Comparison of ENCODE assay signal across 18 cellular contexts in genomic region chr5:168680395-168680794, GRCh38.
DNase-seq lines count a peak whose midpoint lies in the region; TF ChIP-seq lines count a peak whose summit lies in the region.
"Had no signal": no experiment of that assay in that cellular context is flagged by ENCODE, and none has a peak within 500 bp of the region (broad histone marks: within the 10 kb centered on the region; RNA-seq: fewer than 3 reads in every experiment).

No MANE protein-coding gene starts in this region.

- H4K8ac ChIP-seq in H9 (replicated peaks; ENCODE audit: insufficient read length, low read depth, low read length): no peak overlapping the region
- H4K8ac ChIP-seq in mesenchymal stem cell (ENCODE audit: low read length): peak overlapping the region; percentile 31

- H3K36me3 Mint-ChIP-seq in H9 (ENCODE audit: insufficient read depth in 1 of 3, low read depth in 3 of 3): no peaks in the 10 kb centered on the region
- H3K36me3 Mint-ChIP-seq in activated CD4-positive, alpha-beta T cell treated with anti-CD3 and anti-CD28 coated beads, Interleukin-2, amount 10 ng/mL, durations not matched to agents 24 days and 14 days (ENCODE audit: low read depth): no peaks in the 10 kb centered on the region

- H3K4me1 Mint-ChIP-seq in H9: 0 out of 4 replicates have a peak, but pooled peaks cover 2 to 3% of the 10 kb centered on the region in 2 experiments
- peaks cover 11% of the 10 kb centered on the region for H3K4me1 Mint-ChIP-seq in activated CD4-positive, alpha-beta T cell treated with anti-CD3 and anti-CD28 coated beads, Interleukin-2, amount 10 ng/mL, durations not matched to agents 24 days and 14 days

- H3K27me3 Mint-ChIP-seq in H9 (ENCODE audit: low read depth): peaks cover 5% of the 10 kb centered on the region
- no peaks in the 10 kb centered on the region for H3K27me3 Mint-ChIP-seq in activated CD4-positive, alpha-beta T cell treated with anti-CD3 and anti-CD28 coated beads, Interleukin-2, amount 10 ng/mL, durations not matched to agents 24 days and 14 days

- H3K27ac ChIP-seq in H9 (ENCODE audit: insufficient read length, low read depth, low read length) (no peak overlapping the region), mesenchymal stem cell (ENCODE audit: low read length, poor library complexity, severe bottlenecking) (no peak overlapping the region), vagina (no peak overlapping the region)
- H3K27ac ChIP-seq: C4-2B, HL-60, KMS-11 had no signal

- H4K5ac ChIP-seq in H9 (ENCODE audit: insufficient read length, low read depth, low read length): no peak overlapping the region

- H3K36me3 ChIP-seq in mesenchymal stem cell (ENCODE audit: control insufficient read depth in 1 of 2, insufficient read depth in 2 of 2, low read depth in 1 of 2, low read length in 2 of 2) (peaks cover 0 to 38% of the 10 kb centered on the region in 2 experiments), vagina (no peaks in the 10 kb centered on the region)

- H3K4me3 Mint-ChIP-seq in H9: no peak overlapping the region
- no peak overlapping the region for H3K4me3 Mint-ChIP-seq in activated CD4-positive, alpha-beta T cell treated with anti-CD3 and anti-CD28 coated beads, Interleukin-2, amount 10 ng/mL, durations not matched to agents 24 days and 14 days
- H3K4me3 Mint-ChIP-seq: HFFc6 had no signal

- H2BK5ac ChIP-seq in H9 (ENCODE audit: insufficient read length, low read length) (no peak overlapping the region), mesenchymal stem cell (ENCODE audit: low read depth, low read length, poor library complexity, severe bottlenecking) (no peak overlapping the region)

- H3K4me1 ChIP-seq in H9 (ENCODE audit: insufficient read depth, low read length) (no peaks in the 10 kb centered on the region; the same call in 1 of the 2 replicates), mesenchymal stem cell (ENCODE audit: control insufficient read depth, insufficient read depth, low read depth, low read length) (peaks cover 5% of the 10 kb centered on the region), vagina (peaks cover 10% of the 10 kb centered on the region)

- H3K79me1 ChIP-seq in H9 (ENCODE audit: insufficient read depth, low read depth, low read length, poor library complexity, severe bottlenecking) (no peaks in the 10 kb centered on the region), mesenchymal stem cell (replicated peaks; ENCODE audit: low read length, poor library complexity, severe bottlenecking) (no peaks in the 10 kb centered on the region)

- in situ Hi-C loops in G401 (cut with HindIII; ENCODE audit: low sequenced_read_pairs): no loop called here

- H3K79me2 ChIP-seq in H9 (ENCODE audit: insufficient read depth, low read length): no peaks in the 10 kb centered on the region

- H3K56ac ChIP-seq in H9 (ENCODE audit: insufficient read length, low read depth, low read length): no peak overlapping the region

- no peaks in the 10 kb centered on the region for H3K9me3 Mint-ChIP-seq in H9
- no peaks in the 10 kb centered on the region for H3K9me3 Mint-ChIP-seq in activated CD4-positive, alpha-beta T cell treated with anti-CD3 and anti-CD28 coated beads, Interleukin-2, amount 10 ng/mL, durations not matched to agents 24 days and 14 days
- H3K9me3 Mint-ChIP-seq: HFFc6 had no signal

- H3K27ac Mint-ChIP-seq in H9: no peak overlapping the region
- no peak overlapping the region for H3K27ac Mint-ChIP-seq in activated CD4-positive, alpha-beta T cell treated with anti-CD3 and anti-CD28 coated beads, Interleukin-2, amount 10 ng/mL, durations not matched to agents 24 days and 14 days
- H3K27ac Mint-ChIP-seq: HFFc6 had no signal

- H3K9me3 ChIP-seq in H9 (ENCODE audit: control insufficient read depth, low read depth, low read length): no peaks in the 10 kb centered on the region
- H3K9me3 ChIP-seq in mesenchymal stem cell (ENCODE audit: control insufficient read depth, low read length): no peaks in the 10 kb centered on the region
- no peaks in the 10 kb centered on the region for H3K9me3 ChIP-seq in vagina

- peak overlapping the region; percentile 15 for H2BK20ac ChIP-seq in H9 (ENCODE audit: low read depth, low read length, poor library complexity, severe bottlenecking)

- H2BK15ac ChIP-seq in H9 (ENCODE audit: low read depth, low read length) (no peak overlapping the region), mesenchymal stem cell (ENCODE audit: low read depth, poor library complexity, severe bottlenecking) (no peak overlapping the region)

- peak; percentile 85 for DNase-seq in G401 (ENCODE audit: low spot score)
- no peak for DNase-seq in H9
- peak; percentile 78 for DNase-seq in cerebellar cortex (ENCODE audit: low spot score)
- DNase-seq in mesenchymal stem cell: no peak
- DNase-seq in activated CD4-positive, alpha-beta T cell treated with anti-CD3 and anti-CD28 coated beads, Interleukin-2, amount 10 ng/mL, durations not matched to agents 24 days and 14 days: no peak
- DNase-seq in hypothalamus (lab: John Stamatoyannopoulos, UW): no peak
- DNase-seq in vagina (ENCODE audit: extremely low spot score in 2 of 2): no peak
- DNase-seq: AML-193, DMS79 treated with DMSO at 0.1 percent for 48 hours, HFFc6, MV-4-11, NCI-H187, NCI-H2107, NCI-H510A, NCI-H748 treated with DMSO at 0.1 percent for 48 hours had no signal

- H3K4ac ChIP-seq in H9 (ENCODE audit: low read depth, low read length) (no peak overlapping the region), mesenchymal stem cell (ENCODE audit: low read depth in 1 of 2, low read length in 2 of 2) (no peak overlapping the region)

- no peak for TF ChIP-seq POLR2A in vagina (IDR thresholded peaks at IDR 0.05)

- H2BK12ac ChIP-seq in H9 (ENCODE audit: insufficient read length, low read depth, low read length) (no peak overlapping the region), mesenchymal stem cell (ENCODE audit: low read length in 2 of 2) (no peak overlapping the region)

- no peak overlapping the region for H4K91ac ChIP-seq in H9 (ENCODE audit: insufficient read length, low read depth, low read length)
- peak overlapping the region; percentile 60 for H4K91ac ChIP-seq in mesenchymal stem cell (ENCODE audit: low read length)

- no peak overlapping the region for H3T11ph ChIP-seq in H9 (ENCODE audit: low read length)

- no peak overlapping the region for H3K9ac ChIP-seq in H9 (ENCODE audit: extremely low read depth, insufficient read length, low read length)
- peak overlapping the region; percentile 8 for H3K9ac ChIP-seq in mesenchymal stem cell (ENCODE audit: low read length)
- H3K9ac ChIP-seq: KMS-11 had no signal

- intact Hi-C loops in activated CD4-positive, alpha-beta T cell treated with anti-CD3 and anti-CD28 coated beads, Interleukin-2, amount 10 ng/mL, durations not matched to agents 24 days and 14 days (cut with micrococcal nuclease): loop anchor here (5.0 to 10.0 kb wide), 3 partner anchors 267 to 994 kb away; no protein-coding TSS in a partner anchor
- intact Hi-C loops in vagina (cut with DNase I): no loop called here

- H3K23ac ChIP-seq in H9 (ENCODE audit: insufficient read length, low read depth, low read length) (no peak overlapping the region), mesenchymal stem cell (ENCODE audit: low read length in 2 of 2) (no peak overlapping the region)

- H3K27me3 ChIP-seq in H9 (ENCODE audit: insufficient read depth, low read length) (no peaks in the 10 kb centered on the region), mesenchymal stem cell (ENCODE audit: control insufficient read depth in 1 of 2, insufficient read depth in 1 of 2, low read length in 2 of 2) (peaks cover 0 to 9% of the 10 kb centered on the region in 2 experiments), vagina (no peaks in the 10 kb centered on the region)

- H3K4me3 ChIP-seq in mesenchymal stem cell (ENCODE audit: insufficient read depth in 1 of 2, low read depth in 1 of 2, low read length in 2 of 2): no peak overlapping the region
- no peak overlapping the region for H3K4me3 ChIP-seq in vagina

- peaks cover 4% of the 10 kb centered on the region for H3K23me2 ChIP-seq in H9 (ENCODE audit: insufficient read length, low read depth, low read length, poor library complexity, severe bottlenecking)

- no peaks in the 10 kb centered on the region for H4K20me1 ChIP-seq in H9 (ENCODE audit: control insufficient read depth, insufficient read depth, insufficient read length)

- H2AFZ ChIP-seq in H9 (ENCODE audit: low read length) (no peak overlapping the region), mesenchymal stem cell (ENCODE audit: low read depth, low read length) (no peak overlapping the region)

- H3K18ac ChIP-seq in H9 (ENCODE audit: insufficient read length, low read depth, low read length): no peak overlapping the region
- H3K18ac ChIP-seq in mesenchymal stem cell (ENCODE audit: low read depth in 1 of 2, low read length in 2 of 2): no peak overlapping the region

- H2BK120ac ChIP-seq in H9 (ENCODE audit: low read depth, low read length, poor library complexity, severe bottlenecking): no peak overlapping the region
- H2BK120ac ChIP-seq in mesenchymal stem cell (ENCODE audit: low read depth, low read length): no peak overlapping the region

- H3K4me2 ChIP-seq in H9 (ENCODE audit: insufficient read depth, insufficient read length, low read length) (no peak overlapping the region), mesenchymal stem cell (ENCODE audit: low read length, poor library complexity, severe bottlenecking) (no peak overlapping the region)
- H3K4me2 ChIP-seq: KMS-11 had no signal

- TF ChIP-seq CTCF in H9 (conservative IDR thresholded peaks at IDR 0.05): no peak
- no peak for TF ChIP-seq CTCF in vagina (IDR thresholded peaks at IDR 0.05)

- H3K14ac ChIP-seq in H9 (ENCODE audit: insufficient read depth, low read length) (no peak overlapping the region; the same call in 1 of the 2 replicates), mesenchymal stem cell (ENCODE audit: low read length in 2 of 2) (no peak overlapping the region)

- no peak overlapping the region for H2AK5ac ChIP-seq in H9 (ENCODE audit: insufficient read length, low read length)
- no peak overlapping the region for H2AK5ac ChIP-seq in mesenchymal stem cell (ENCODE audit: low read length, severe bottlenecking)

- WGBS in H9 (ENCODE audit: extremely low coverage, insufficient read length, low lambda C conversion rate): no CpG with 5 or more reads among the region's 2 CpGs
- 71% methylated on average over 2 of the region's 2 CpGs for WGBS in mesenchymal stem cell

Comparison
In these comparisons a context has a peak if more than half of its experiments do, and no peak if none do; other contexts are left out.
1. DNase-seq: peak in G401 (single experiment) and cerebellar cortex (single experiment); none in H9 (single experiment), mesenchymal stem cell (single experiment), activated CD4-positive, alpha-beta T cell treated with anti-CD3 and anti-CD28 coated beads, Interleukin-2, amount 10 ng/mL, durations not matched to agents 24 days and 14 days (single experiment), hypothalamus (0 of 51) and vagina (0 of 2).